In the genomic region with DNA sequence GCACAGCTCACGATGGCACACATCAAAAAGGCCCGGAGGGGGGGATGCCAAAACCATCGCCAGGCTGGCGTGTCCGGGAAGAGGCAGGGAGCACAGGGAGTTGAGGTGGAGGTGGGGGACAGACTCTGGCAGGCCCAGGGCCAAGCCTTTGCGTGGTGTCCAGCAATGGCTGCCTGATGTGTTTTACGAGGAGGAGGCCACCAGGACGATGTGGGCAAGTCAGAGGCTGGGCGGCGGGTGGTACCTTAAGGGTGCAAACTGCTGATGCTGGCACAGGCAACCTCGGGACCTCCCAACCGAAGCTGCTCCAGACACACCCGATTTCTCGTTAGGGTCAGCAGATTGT, we compare ENCODE assay signal across 18 cellular contexts.
"Had no signal": no experiment of that assay in that cellular context is flagged by ENCODE, and none has a peak within 500 bp of the region (broad histone marks: within the 10 kb centered on the region; RNA-seq: fewer than 3 reads in every experiment).

No MANE protein-coding gene starts in this region.

- H3K27me3 ChIP-seq: brain microvascular endothelial cell, foreskin keratinocyte, pancreas, transverse colon had no signal

- H3K27ac ChIP-seq: brain microvascular endothelial cell, foreskin keratinocyte, heart left ventricle, pancreas, transverse colon had no signal

- H3K9me3 Mint-ChIP-seq: activated CD4-positive, alpha-beta T cell treated with anti-CD3 and anti-CD28 coated beads, Interleukin-2, amount 10 ng/mL, durations not matched to agents 7 days and 5 days; dendritic cell treated with granulocyte-macrophage colony-stimulating factor and Interleukin-4, amounts not matched to agents 40 ng/mL and 50 ng/mL, for 4 days had no signal

- H3K4me1 ChIP-seq: foreskin keratinocyte had no signal

- ATAC-seq: foreskin keratinocyte, heart left ventricle, pancreas had no signal

- H3K36me3 Mint-ChIP-seq: activated naive CD8-positive, alpha-beta T cell had no signal

- FAIRE-seq: keratinocyte, pancreas had no signal

- H3K9me3 ChIP-seq: heart left ventricle, pancreas, transverse colon had no signal

- H3K4me3 Mint-ChIP-seq: activated CD4-positive, alpha-beta T cell treated with anti-CD3 and anti-CD28 coated beads, Interleukin-2, amount 10 ng/mL, durations not matched to agents 7 days and 5 days; activated naive CD8-positive, alpha-beta T cell; dendritic cell treated with granulocyte-macrophage colony-stimulating factor and Interleukin-4, amounts not matched to agents 40 ng/mL and 50 ng/mL, for 4 days had no signal

- H3K27me3 Mint-ChIP-seq: activated naive CD8-positive, alpha-beta T cell had no signal

- H3K4me3 ChIP-seq: heart left ventricle, pancreas, transverse colon had no signal

- H3K36me3 ChIP-seq: brain microvascular endothelial cell, heart left ventricle, pancreas, transverse colon had no signal

- DNase-seq: activated CD4-positive, alpha-beta T cell treated with anti-CD3 and anti-CD28 coated beads, Interleukin-2, amount 10 ng/mL, durations not matched to agents 7 days and 5 days; activated CD8-positive, alpha-beta memory T cell treated with anti-CD3 and anti-CD28 coated beads, Interleukin-2, amount 50 U/mL, for 48 hours; activated gamma-delta T cell treated with Interleukin-2 at 50 U/mL for 16 hours; amniotic stem cell; brain microvascular endothelial cell; cerebellar nuclear complex; effector memory CD4-positive, alpha-beta T cell; foreskin keratinocyte; heart left ventricle; retina; stimulated activated CD4-positive, alpha-beta T cell treated with anti-CD3 and anti-CD28 coated beads, Interleukin-15, amount 100 ng/mL, for 24 hours; stimulated activated CD4-positive, alpha-beta T cell treated with anti-CD3 and anti-CD28 coated beads, Interleukin-4, amount 100 ng/mL, for 1 hour; stimulated activated naive CD4-positive, alpha-beta T cell treated with Interleukin-2 at 50 U/mL for 16 hours; transverse colon had no signal

- H3K27ac Mint-ChIP-seq: activated CD4-positive, alpha-beta T cell treated with anti-CD3 and anti-CD28 coated beads, Interleukin-2, amount 10 ng/mL, durations not matched to agents 7 days and 5 days; activated naive CD8-positive, alpha-beta T cell; dendritic cell treated with granulocyte-macrophage colony-stimulating factor and Interleukin-4, amounts not matched to agents 40 ng/mL and 50 ng/mL, for 4 days had no signal
